1 cellular context compared by ENCODE assay signal in genomic region chr18:31685097-31686082, GRCh38.
A peak's percentile ranks its signal among the peaks of the same experiment; 100 is the strongest.
TF ChIP-seq lines count a peak whose summit lies in the region.

No MANE protein-coding gene starts in this region.

TF ChIP-seq in HepG2, 621 proteins besides CTCF, POLR2A, EP300 and RAD21 (continued from another document and continues in another):
- TF ChIP-seq ZBTB25 (CRISPR knock-in tag; IDR thresholded peaks at IDR 0.05) (peak; percentile 48; the same call in 1 of the 2 replicates), FOXM1 (CRISPR knock-in tag; IDR thresholded peaks at IDR 0.05) (no peak), TIGD3 (CRISPR knock-in tag; IDR thresholded peaks at IDR 0.05; ENCODE audit: borderline replicate concordance) (no peak), SMYD3 (CRISPR knock-in tag; IDR thresholded peaks at IDR 0.05) (no peak), RBAK (CRISPR knock-in tag; IDR thresholded peaks at IDR 0.05) (no peak), MIXL1 (CRISPR knock-in tag; IDR thresholded peaks at IDR 0.05) (no peak), ZNF512 (CRISPR knock-in tag; IDR thresholded peaks at IDR 0.05) (no peak), SMARCC2 (IDR thresholded peaks at IDR 0.05) (no peak), MAF1 (CRISPR knock-in tag; IDR thresholded peaks at IDR 0.05; ENCODE audit: borderline replicate concordance) (no peak), PCBP2 (optimal IDR thresholded peaks at IDR 0.05; ENCODE audit: low read depth, low read length, poor library complexity, severe bottlenecking) (no peak), ZBED4 (CRISPR knock-in tag; IDR thresholded peaks at IDR 0.05; ENCODE audit: borderline replicate concordance) (no peak), RNF2 (conservative IDR thresholded peaks at IDR 0.05; ENCODE audit: low read depth) (0 out of 2 replicates have a peak, but pooled peaks have one; percentile 44), THRA (CRISPR knock-in tag; IDR thresholded peaks at IDR 0.05; ENCODE audit: borderline replicate concordance) (peak; percentile 29; the same call in 1 of the 2 replicates), ZC3H13 (CRISPR knock-in tag; IDR thresholded peaks at IDR 0.05) (peak; percentile 69; the same call in 1 of the 2 replicates), ZBTB26 (CRISPR knock-in tag; IDR thresholded peaks at IDR 0.05; ENCODE audit: borderline replicate concordance) (no peak), ZNF12 (CRISPR knock-in tag; IDR thresholded peaks at IDR 0.05) (peak; percentile 48; the same call in 1 of the 2 replicates), LCORL (IDR thresholded peaks at IDR 0.05) (no peak), LCORL (CRISPR knock-in tag; IDR thresholded peaks at IDR 0.05) (no peak), RXRA (CRISPR knock-in tag; IDR thresholded peaks at IDR 0.05) (no peak), AGO1 (IDR thresholded peaks at IDR 0.05; ENCODE audit: low read depth, low read length, poor library complexity, severe bottlenecking) (no peak), NFYC (CRISPR knock-in tag; IDR thresholded peaks at IDR 0.05) (no peak), NFAT5 (CRISPR knock-in tag; IDR thresholded peaks at IDR 0.05) (peak; percentile 33; the same call in 1 of the 2 replicates), U2AF2 (IDR thresholded peaks at IDR 0.05; ENCODE audit: low read depth, low read length) (no peak), ZNF253 (CRISPR knock-in tag; IDR thresholded peaks at IDR 0.05; ENCODE audit: borderline replicate concordance) (no peak), CREBL2 (CRISPR knock-in tag; IDR thresholded peaks at IDR 0.05; ENCODE audit: borderline replicate concordance) (no peak), SP4 (CRISPR knock-in tag; IDR thresholded peaks at IDR 0.05) (peak; percentile 54), CAMTA2 (CRISPR knock-in tag; IDR thresholded peaks at IDR 0.05; ENCODE audit: borderline replicate concordance) (no peak), ZFP82 (CRISPR knock-in tag; IDR thresholded peaks at IDR 0.05; ENCODE audit: borderline replicate concordance) (no peak), NR2C2 (CRISPR knock-in tag; IDR thresholded peaks at IDR 0.05; ENCODE audit: borderline replicate concordance) (no peak; the same call in 1 of the 2 replicates), MEIS2 (CRISPR knock-in tag; IDR thresholded peaks at IDR 0.05) (no peak), ZNF282 (IDR thresholded peaks at IDR 0.05; ENCODE audit: partially characterized antibody) (no peak), SRSF9 (IDR thresholded peaks at IDR 0.05; ENCODE audit: borderline replicate concordance, insufficient read depth, low read depth, low read length, poor library complexity, severe bottlenecking) (no peak), DMAP1 (CRISPR knock-in tag; IDR thresholded peaks at IDR 0.05) (no peak), HCFC1 (IDR thresholded peaks at IDR 0.05; ENCODE audit: low read depth, low read length) (no peak), SUZ12 (IDR thresholded peaks at IDR 0.05; ENCODE audit: low read depth, low read length) (no peak), ZNF343 (CRISPR knock-in tag; IDR thresholded peaks at IDR 0.05) (0 out of 2 replicates have a peak, but pooled peaks have one; percentile 49), ZFP1 (CRISPR knock-in tag; IDR thresholded peaks at IDR 0.05) (no peak), ZNF777 (CRISPR knock-in tag; IDR thresholded peaks at IDR 0.05) (peak; percentile 93), ZNF772 (CRISPR knock-in tag; IDR thresholded peaks at IDR 0.05) (no peak), ZNF235 (CRISPR knock-in tag; IDR thresholded peaks at IDR 0.05; ENCODE audit: borderline replicate concordance) (no peak), KLF6 (CRISPR knock-in tag; IDR thresholded peaks at IDR 0.05) (0 out of 2 replicates have a peak, but pooled peaks have one; percentile 22), ZNF639 (CRISPR knock-in tag; conservative IDR thresholded peaks at IDR 0.05) (peak; percentile 84), SP1 (IDR thresholded peaks at IDR 0.05) (no peak), SP1 (CRISPR knock-in tag; IDR thresholded peaks at IDR 0.05) (0 out of 2 replicates have a peak, but pooled peaks have one; percentile 26), GLMP (CRISPR knock-in tag; IDR thresholded peaks at IDR 0.05; ENCODE audit: borderline replicate concordance) (no peak)
